23 cellular contexts compared by ENCODE assay signal in the genomic region with DNA sequence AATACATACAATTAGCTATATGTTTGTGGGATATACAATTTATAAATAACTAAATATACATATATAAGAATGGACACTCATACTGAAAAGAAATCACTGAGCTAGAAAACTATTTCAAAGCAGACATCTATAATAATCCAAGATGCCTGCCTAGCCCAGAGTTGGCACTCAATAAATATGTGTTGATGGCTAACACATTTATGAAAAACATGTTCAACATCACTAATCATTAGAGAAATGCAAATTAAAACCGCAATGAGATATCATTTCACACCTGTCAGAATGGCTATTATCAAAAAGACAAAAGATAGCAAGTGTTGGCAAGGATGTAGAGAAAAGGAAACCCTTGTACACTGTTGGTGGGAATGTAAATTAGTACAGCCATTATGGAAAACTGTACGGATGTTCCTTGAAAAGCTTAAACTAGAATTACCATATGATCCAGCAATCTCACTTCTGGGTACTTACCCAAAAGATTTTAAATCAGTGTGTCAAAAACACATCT. TPM values are rescaled to one million over a fixed set of nuclear protein-coding genes. Genes with fewer than 3 reads are reported as not detected.
"Had no signal": no experiment of that assay in that cellular context is flagged by ENCODE, and none has a peak within 500 bp of the region (broad histone marks: within the 10 kb centered on the region; RNA-seq: fewer than 3 reads in every experiment).

No MANE protein-coding gene starts in this region.

- H3K36me3 Mint-ChIP-seq: naive thymus-derived CD8-positive, alpha-beta T cell had no signal

- H3K4me1 Mint-ChIP-seq: activated CD4-positive, alpha-beta T cell treated with anti-CD3 and anti-CD28 coated beads, Interleukin-2, amount 10 ng/mL, durations not matched to agents 7 days and 5 days had no signal

- ATAC-seq: activated CD4-positive, CD25-positive, alpha-beta regulatory T cell treated with anti-CD3 and anti-CD28 coated beads, Interleukin-2, amount 50 U/mL, for 24 hours; activated CD8-positive, alpha-beta T cell treated with anti-CD3 and anti-CD28 coated beads, Interleukin-2, amount 10 ng/mL, durations not matched to agents 7 days and 5 days; left ventricle myocardium superior; naive thymus-derived CD8-positive, alpha-beta T cell; psoas muscle; right cardiac atrium had no signal

- DNase-seq: activated CD4-positive, alpha-beta T cell treated with anti-CD3 and anti-CD28 coated beads, Interleukin-2, amount 10 ng/mL, durations not matched to agents 7 days and 5 days; activated CD8-positive, alpha-beta T cell treated with anti-CD3 and anti-CD28 coated beads, Interleukin-2, amount 10 ng/mL, durations not matched to agents 7 days and 5 days; activated naive CD4-positive, alpha-beta T cell treated with anti-CD3 and anti-CD28 coated beads for 36 hours; activated T-cell treated with anti-CD3 and anti-CD28 coated beads, Interleukin-2, amount 50 U/mL, for 24 hours; anterior cingulate cortex; brain microvascular endothelial cell; central memory CD4-positive, alpha-beta T cell; dorsolateral prefrontal cortex; endodermal cell; foreskin fibroblast; left ventricle myocardium superior; mesenchymal stem cell; naive thymus-derived CD8-positive, alpha-beta T cell; ovary; psoas muscle; right cardiac atrium; stomach; T1000; trophoblast cell had no signal

- H3K27ac Mint-ChIP-seq: activated CD4-positive, alpha-beta T cell treated with anti-CD3 and anti-CD28 coated beads, Interleukin-2, amount 10 ng/mL, durations not matched to agents 7 days and 5 days; activated CD8-positive, alpha-beta T cell treated with anti-CD3 and anti-CD28 coated beads, Interleukin-2, amount 10 ng/mL, durations not matched to agents 7 days and 5 days; activated naive CD4-positive, alpha-beta T cell treated with anti-CD3 and anti-CD28 coated beads for 36 hours; activated T-cell treated with anti-CD3 and anti-CD28 coated beads, Interleukin-2, amount 50 U/mL, for 24 hours; activated T-helper 2 cell treated with anti-CD3 and anti-CD28 coated beads, Interferon-gamma antibody, Interleukin-2, Interleukin-4, amounts not matched to agents 10 μg/mL and 5 μg/mL and 100 μg/mL, durations not matched to agents 14 hours and 24 hours and 36 hours; endodermal cell; naive thymus-derived CD8-positive, alpha-beta T cell had no signal

- H3K4me3 Mint-ChIP-seq: activated CD4-positive, alpha-beta T cell treated with anti-CD3 and anti-CD28 coated beads, Interleukin-2, amount 10 ng/mL, durations not matched to agents 7 days and 5 days; activated CD8-positive, alpha-beta T cell treated with anti-CD3 and anti-CD28 coated beads, Interleukin-2, amount 10 ng/mL, durations not matched to agents 7 days and 5 days; activated naive CD4-positive, alpha-beta T cell treated with anti-CD3 and anti-CD28 coated beads for 36 hours; activated T-cell treated with anti-CD3 and anti-CD28 coated beads, Interleukin-2, amount 50 U/mL, for 24 hours; endodermal cell; naive thymus-derived CD8-positive, alpha-beta T cell had no signal

- H3K9me3 Mint-ChIP-seq: activated CD4-positive, alpha-beta T cell treated with anti-CD3 and anti-CD28 coated beads, Interleukin-2, amount 10 ng/mL, durations not matched to agents 7 days and 5 days; activated naive CD4-positive, alpha-beta T cell treated with anti-CD3 and anti-CD28 coated beads for 36 hours; activated T-cell treated with anti-CD3 and anti-CD28 coated beads, Interleukin-2, amount 50 U/mL, for 24 hours; activated T-helper 2 cell treated with anti-CD3 and anti-CD28 coated beads, Interferon-gamma antibody, Interleukin-2, Interleukin-4, amounts not matched to agents 10 μg/mL and 5 μg/mL and 100 μg/mL, durations not matched to agents 14 hours and 24 hours and 36 hours; endodermal cell; naive thymus-derived CD8-positive, alpha-beta T cell had no signal

RNA-seq across cellular contexts. Expression of gene POU2AF1, which starts 29.8 kb away (rescaled TPM):
- total RNA-seq: glomerular endothelial cell, skeletal muscle tissue had no signal
- polyA plus RNA-seq: right cardiac atrium had no signal

RNA-seq across cellular contexts. Expression of gene POU2AF3, which starts 50.9 kb away (rescaled TPM):
- total RNA-seq: activated CD4-positive, alpha-beta T cell treated with anti-CD3 and anti-CD28 coated beads, Interleukin-2, amount 10 ng/mL, durations not matched to agents 7 days and 5 days; activated CD8-positive, alpha-beta T cell treated with anti-CD3 and anti-CD28 coated beads, Interleukin-2, amount 10 ng/mL, durations not matched to agents 7 days and 5 days; activated naive CD4-positive, alpha-beta T cell treated with anti-CD3 and anti-CD28 coated beads for 36 hours; activated T-helper 2 cell treated with anti-CD3 and anti-CD28 coated beads, Interferon-gamma antibody, Interleukin-2, Interleukin-4, amounts not matched to agents 10 μg/mL and 5 μg/mL and 100 μg/mL, durations not matched to agents 14 hours and 24 hours and 36 hours; glomerular endothelial cell; naive thymus-derived CD8-positive, alpha-beta T cell had no signal
- polyA plus RNA-seq: naive thymus-derived CD8-positive, alpha-beta T cell had no signal
